ENCODE assay signal across 1 cellular context in the genomic region with DNA sequence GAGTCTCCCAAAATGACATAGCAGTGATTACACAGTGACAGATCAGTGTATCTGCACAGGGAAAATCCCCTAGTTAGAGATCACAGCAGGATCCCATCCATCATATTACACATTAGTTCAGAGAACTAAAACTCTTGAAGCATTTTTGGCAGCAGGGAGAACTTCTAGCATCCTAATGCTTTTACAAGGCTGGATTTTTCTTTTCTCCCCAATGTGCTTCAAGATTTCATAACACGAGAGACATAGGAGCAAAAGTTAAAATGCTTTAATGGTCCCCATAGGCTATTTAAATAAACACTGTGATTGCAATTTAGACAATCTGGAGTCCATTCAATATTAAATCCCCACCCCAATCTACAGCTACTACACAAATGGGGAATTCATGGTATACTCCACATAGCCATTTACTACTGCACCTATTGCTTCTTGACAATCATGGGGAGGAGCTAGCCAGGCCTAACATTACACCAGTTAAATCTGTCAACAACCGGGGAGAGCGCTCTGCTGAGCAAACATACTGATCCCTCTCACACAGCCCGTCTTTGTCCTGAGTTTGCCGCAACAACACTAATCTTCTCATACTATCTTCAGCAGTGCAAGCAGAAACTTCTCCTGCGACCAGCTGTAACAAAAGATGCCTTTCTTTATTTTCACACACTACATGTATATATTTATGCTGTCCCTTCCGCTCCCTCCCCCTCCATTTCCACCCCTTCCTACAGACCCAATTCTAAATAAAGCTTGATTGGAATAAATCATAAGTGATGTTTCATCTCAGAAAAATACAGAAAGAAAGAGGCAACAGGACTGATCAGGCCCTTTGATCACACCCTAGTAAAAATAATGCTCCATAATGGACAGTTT.
TF ChIP-seq lines count a peak whose summit lies in the region.

No MANE protein-coding gene starts in this region.

TF ChIP-seq in HepG2, 621 proteins besides CTCF, POLR2A, EP300 and RAD21 (continued from another document and continues in another):
- TF ChIP-seq SNAPC5 (CRISPR knock-in tag; IDR thresholded peaks at IDR 0.05; ENCODE audit: borderline replicate concordance) = peak; percentile 82; the same call in 1 of the 2 replicates
- TF ChIP-seq ZNF354B (CRISPR knock-in tag; IDR thresholded peaks at IDR 0.05) = 0 out of 2 replicates have a peak, but pooled peaks have one; percentile 40
- TF ChIP-seq ZBTB7A (CRISPR knock-in tag; IDR thresholded peaks at IDR 0.05) = no peak
- no peak for TF ChIP-seq GLI4 (CRISPR knock-in tag; IDR thresholded peaks at IDR 0.05; ENCODE audit: borderline replicate concordance)
- TF ChIP-seq, protein P1, sequence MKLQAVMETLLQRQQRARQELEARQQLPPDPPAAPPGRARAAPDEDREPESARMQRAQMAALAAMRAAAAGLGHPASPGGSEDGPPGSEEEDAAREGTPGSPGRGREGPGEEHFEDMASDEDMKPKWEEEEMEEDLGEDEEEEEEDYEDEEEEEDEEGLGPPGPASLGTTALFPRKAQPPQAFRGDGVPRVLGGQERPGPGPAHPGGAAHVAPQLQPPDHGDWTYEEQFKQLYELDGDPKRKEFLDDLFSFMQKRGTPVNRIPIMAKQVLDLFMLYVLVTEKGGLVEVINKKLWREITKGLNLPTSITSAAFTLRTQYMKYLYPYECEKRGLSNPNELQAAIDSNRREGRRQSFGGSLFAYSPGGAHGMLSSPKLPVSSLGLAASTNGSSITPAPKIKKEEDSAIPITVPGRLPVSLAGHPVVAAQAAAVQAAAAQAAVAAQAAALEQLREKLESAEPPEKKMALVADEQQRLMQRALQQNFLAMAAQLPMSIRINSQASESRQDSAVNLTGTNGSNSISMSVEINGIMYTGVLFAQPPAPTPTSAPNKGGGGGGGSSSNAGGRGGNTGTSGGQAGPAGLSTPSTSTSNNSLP (IDR thresholded peaks at IDR 0.05; ENCODE audit: low read depth, low read length) = peak; percentile 81
- TF ChIP-seq STAT5B (CRISPR knock-in tag; IDR thresholded peaks at IDR 0.05) = no peak
- TF ChIP-seq NONO (IDR thresholded peaks at IDR 0.05) = no peak
- no peak; the same call in 1 of the 2 replicates for TF ChIP-seq NONO (CRISPR knock-in tag; conservative IDR thresholded peaks at IDR 0.05)
- peak; percentile 89 for TF ChIP-seq AHDC1 (CRISPR knock-in tag; IDR thresholded peaks at IDR 0.05; ENCODE audit: borderline replicate concordance)
- TF ChIP-seq ARID5B (CRISPR knock-in tag; IDR thresholded peaks at IDR 0.05) = peak; percentile 97
- TF ChIP-seq CBX5 (CRISPR knock-in tag; IDR thresholded peaks at IDR 0.05; ENCODE audit: borderline replicate concordance) = peak; percentile 64; the same call in 1 of the 2 replicates
- TF ChIP-seq ATF7 (IDR thresholded peaks at IDR 0.05) = no peak
- TF ChIP-seq ATF7 (CRISPR knock-in tag; IDR thresholded peaks at IDR 0.05) = no peak
- TF ChIP-seq RBM22 (optimal IDR thresholded peaks at IDR 0.05; ENCODE audit: low read length) = no peak
- no peak for TF ChIP-seq TRIM24 (CRISPR knock-in tag; IDR thresholded peaks at IDR 0.05)
- TF ChIP-seq NFKBIZ (CRISPR knock-in tag; IDR thresholded peaks at IDR 0.05) = peak; percentile 69; the same call in 1 of the 2 replicates
- no peak for TF ChIP-seq TAF15 (IDR thresholded peaks at IDR 0.05; ENCODE audit: low read depth, low read length, poor library complexity, severe bottlenecking)
- no peak for TF ChIP-seq ZFP41 (CRISPR knock-in tag; IDR thresholded peaks at IDR 0.05; ENCODE audit: borderline replicate concordance)
- TF ChIP-seq MLLT10 (CRISPR knock-in tag; IDR thresholded peaks at IDR 0.05) = no peak
- TF ChIP-seq PTBP1 (IDR thresholded peaks at IDR 0.05; ENCODE audit: low read depth, low read length, poor library complexity, severe bottlenecking) = no peak
- TF ChIP-seq ZBTB20 (CRISPR knock-in tag; IDR thresholded peaks at IDR 0.05; ENCODE audit: borderline replicate concordance, low read depth) = peak; percentile 93; the same call in 1 of the 2 replicates
- TF ChIP-seq FOXK1 (CRISPR knock-in tag; IDR thresholded peaks at IDR 0.05; ENCODE audit: borderline replicate concordance, low read depth) = peak; percentile 90
- TF ChIP-seq, protein P2, sequence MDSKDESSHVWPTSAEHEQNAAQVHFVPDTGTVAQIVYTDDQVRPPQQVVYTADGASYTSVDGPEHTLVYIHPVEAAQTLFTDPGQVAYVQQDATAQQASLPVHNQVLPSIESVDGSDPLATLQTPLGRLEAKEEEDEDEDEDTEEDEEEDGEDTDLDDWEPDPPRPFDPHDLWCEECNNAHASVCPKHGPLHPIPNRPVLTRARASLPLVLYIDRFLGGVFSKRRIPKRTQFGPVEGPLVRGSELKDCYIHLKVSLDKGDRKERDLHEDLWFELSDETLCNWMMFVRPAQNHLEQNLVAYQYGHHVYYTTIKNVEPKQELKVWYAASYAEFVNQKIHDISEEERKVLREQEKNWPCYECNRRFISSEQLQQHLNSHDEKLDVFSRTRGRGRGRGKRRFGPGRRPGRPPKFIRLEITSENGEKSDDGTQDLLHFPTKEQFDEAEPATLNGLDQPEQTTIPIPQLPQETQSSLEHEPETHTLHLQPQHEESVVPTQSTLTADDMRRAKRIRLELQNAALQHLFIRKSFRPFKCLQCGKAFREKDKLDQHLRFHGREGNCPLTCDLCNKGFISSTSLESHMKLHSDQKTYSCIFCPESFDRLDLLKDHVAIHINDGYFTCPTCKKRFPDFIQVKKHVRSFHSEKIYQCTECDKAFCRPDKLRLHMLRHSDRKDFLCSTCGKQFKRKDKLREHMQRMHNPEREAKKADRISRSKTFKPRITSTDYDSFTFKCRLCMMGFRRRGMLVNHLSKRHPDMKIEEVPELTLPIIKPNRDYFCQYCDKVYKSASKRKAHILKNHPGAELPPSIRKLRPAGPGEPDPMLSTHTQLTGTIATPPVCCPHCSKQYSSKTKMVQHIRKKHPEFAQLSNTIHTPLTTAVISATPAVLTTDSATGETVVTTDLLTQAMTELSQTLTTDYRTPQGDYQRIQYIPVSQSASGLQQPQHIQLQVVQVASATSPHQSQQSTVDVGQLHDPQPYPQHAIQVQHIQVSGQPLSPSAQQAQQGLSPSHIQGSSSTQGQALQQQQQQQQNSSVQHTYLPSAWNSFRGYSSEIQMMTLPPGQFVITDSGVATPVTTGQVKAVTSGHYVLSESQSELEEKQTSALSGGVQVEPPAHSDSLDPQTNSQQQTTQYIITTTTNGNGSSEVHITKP (CRISPR knock-in tag; IDR thresholded peaks at IDR 0.05; ENCODE audit: low read depth) = peak; percentile 67; the same call in 1 of the 2 replicates
- TF ChIP-seq HHEX (CRISPR knock-in tag; IDR thresholded peaks at IDR 0.05) = peak; percentile 64
- peak; percentile 96 for TF ChIP-seq FOXA3 (CRISPR knock-in tag; IDR thresholded peaks at IDR 0.05)
- no peak for TF ChIP-seq RFX3 (CRISPR knock-in tag; IDR thresholded peaks at IDR 0.05)
- no peak for TF ChIP-seq NR3C1 (CRISPR knock-in tag; IDR thresholded peaks at IDR 0.05)
- no peak for TF ChIP-seq ZNF275 (CRISPR knock-in tag; IDR thresholded peaks at IDR 0.05; ENCODE audit: borderline replicate concordance)
- TF ChIP-seq ZNF263 (CRISPR knock-in tag; IDR thresholded peaks at IDR 0.05) = peak; percentile 46; the same call in 1 of the 2 replicates
- no peak for TF ChIP-seq TCF12 (IDR thresholded peaks at IDR 0.05)
- TF ChIP-seq TCF12 (CRISPR knock-in tag; IDR thresholded peaks at IDR 0.05) = 0 out of 2 replicates have a peak, but pooled peaks have one; percentile 46
- no peak for TF ChIP-seq GABPA (IDR thresholded peaks at IDR 0.05; ENCODE audit: low read depth, low read length)
- no peak for TF ChIP-seq GABPA (CRISPR knock-in tag; IDR thresholded peaks at IDR 0.05; ENCODE audit: low read depth)
- TF ChIP-seq PLSCR1 (CRISPR knock-in tag; IDR thresholded peaks at IDR 0.05; ENCODE audit: borderline replicate concordance) = no peak
- TF ChIP-seq, protein P3, sequence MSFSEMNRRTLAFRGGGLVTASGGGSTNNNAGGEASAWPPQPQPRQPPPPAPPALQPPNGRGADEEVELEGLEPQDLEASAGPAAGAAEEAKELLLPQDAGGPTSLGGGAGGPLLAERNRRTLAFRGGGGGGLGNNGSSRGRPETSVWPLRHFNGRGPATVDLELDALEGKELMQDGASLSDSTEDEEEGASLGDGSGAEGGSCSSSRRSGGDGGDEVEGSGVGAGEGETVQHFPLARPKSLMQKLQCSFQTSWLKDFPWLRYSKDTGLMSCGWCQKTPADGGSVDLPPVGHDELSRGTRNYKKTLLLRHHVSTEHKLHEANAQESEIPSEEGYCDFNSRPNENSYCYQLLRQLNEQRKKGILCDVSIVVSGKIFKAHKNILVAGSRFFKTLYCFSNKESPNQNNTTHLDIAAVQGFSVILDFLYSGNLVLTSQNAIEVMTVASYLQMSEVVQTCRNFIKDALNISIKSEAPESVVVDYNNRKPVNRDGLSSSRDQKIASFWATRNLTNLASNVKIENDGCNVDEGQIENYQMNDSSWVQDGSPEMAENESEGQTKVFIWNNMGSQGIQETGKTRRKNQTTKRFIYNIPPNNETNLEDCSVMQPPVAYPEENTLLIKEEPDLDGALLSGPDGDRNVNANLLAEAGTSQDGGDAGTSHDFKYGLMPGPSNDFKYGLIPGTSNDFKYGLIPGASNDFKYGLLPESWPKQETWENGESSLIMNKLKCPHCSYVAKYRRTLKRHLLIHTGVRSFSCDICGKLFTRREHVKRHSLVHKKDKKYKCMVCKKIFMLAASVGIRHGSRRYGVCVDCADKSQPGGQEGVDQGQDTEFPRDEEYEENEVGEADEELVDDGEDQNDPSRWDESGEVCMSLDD (CRISPR knock-in tag; IDR thresholded peaks at IDR 0.05; ENCODE audit: borderline replicate concordance) = no peak
- TF ChIP-seq ZSCAN30 (CRISPR knock-in tag; IDR thresholded peaks at IDR 0.05) = no peak
